Comparison of ENCODE assay signal across 21 cellular contexts in the genomic region with DNA sequence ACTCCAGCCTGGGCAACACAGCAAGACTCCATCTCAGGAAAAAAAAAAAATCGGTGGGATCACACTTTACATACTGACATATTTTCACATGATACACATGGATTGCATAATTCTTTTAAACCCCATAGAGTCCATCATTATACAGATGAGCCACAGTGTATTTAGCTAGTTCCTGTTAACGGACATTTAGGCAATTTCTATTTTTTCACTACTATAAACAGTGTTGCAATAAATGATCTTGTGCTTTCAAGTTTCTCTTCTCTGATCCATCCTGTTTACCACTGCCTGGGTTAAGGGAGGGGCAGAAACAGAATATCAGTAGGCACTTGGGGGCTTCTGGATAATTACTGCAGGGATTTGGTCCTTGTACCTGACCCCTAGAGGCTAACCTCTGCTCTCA. TPM values are rescaled to one million over a fixed set of nuclear protein-coding genes. Genes with fewer than 3 reads are reported as not detected.
DNase-seq lines count a peak whose midpoint lies in the region; ATAC-seq and TF ChIP-seq lines count a peak whose summit lies in the region.
"Had no signal": no experiment of that assay in that cellular context is flagged by ENCODE, and none has a peak within 500 bp of the region (broad histone marks: within the 10 kb centered on the region; RNA-seq: fewer than 3 reads in every experiment).

No MANE protein-coding gene starts in this region.

- H3K4me2 ChIP-seq in BLaER1 treated with 17β-estradiol and CSF1 and Interleukin-3, amounts not matched to agents 10 nM and 100 nM: peak overlapping the region; percentile 69 to 96 (median 86)
- no peak overlapping the region for H3K4me2 ChIP-seq in neural cell (ENCODE audit: low read length)

- H2AFZ ChIP-seq in neural cell (ENCODE audit: low read depth, low read length): no peak overlapping the region

- peak overlapping the region; percentile 73 to 89 (median 85) for H3K27ac ChIP-seq in BLaER1 treated with 17β-estradiol and CSF1 and Interleukin-3, amounts not matched to agents 10 nM and 100 nM
- H3K27ac ChIP-seq in cingulate gyrus (ENCODE audit: low read depth, low read length) (peak overlapping the region; percentile 15), neural cell (ENCODE audit: low read length) (peak overlapping the region; percentile 19)
- H3K27ac ChIP-seq: ascending aorta, prostate gland, RWPE1, suprapubic skin had no signal

- no peaks in the 10 kb centered on the region for H4K20me1 ChIP-seq in BLaER1 treated with 17β-estradiol and CSF1 and Interleukin-3, amounts not matched to agents 10 nM and 100 nM
- H4K20me1 ChIP-seq in neural cell (ENCODE audit: insufficient read depth): no peaks in the 10 kb centered on the region

- no peak for TF ChIP-seq RAD21 in neural cell (conservative IDR thresholded peaks at IDR 0.05)

- peaks cover 66 to 82% (median 73%) of the 10 kb centered on the region in 10 experiments for H3K4me1 ChIP-seq in BLaER1 treated with 17β-estradiol and CSF1 and Interleukin-3, amounts not matched to agents 10 nM and 100 nM
- H3K4me1 ChIP-seq: ascending aorta, prostate gland had no signal

- H3K79me2 ChIP-seq in neural cell (replicated peaks; ENCODE audit: insufficient read depth, low read length): no peaks in the 10 kb centered on the region

- TF ChIP-seq EP300 in neural cell (conservative IDR thresholded peaks at IDR 0.05; ENCODE audit: poor library complexity, severe bottlenecking): no peak

- DNase-seq in NOMO-1 (lab: John Stamatoyannopoulos, UW; ENCODE audit: unreplicated experiment in 2 of 2): peak; percentile 68 to 98
- DNase-seq in NCI-H1930 (lab: John Stamatoyannopoulos, UW): no peak
- DNase-seq: activated CD8-positive, alpha-beta T cell treated with anti-CD3 and anti-CD28 coated beads for 36 hours; activated naive CD4-positive, alpha-beta T cell treated with anti-CD3 and anti-CD28 coated beads, Interleukin-2, amount 10 ng/mL, durations not matched to agents 7 days and 5 days; activated T-cell treated with anti-CD3 and anti-CD28 coated beads, Interleukin-2, amount 50 U/mL, for 4 hours; heart right ventricle; HFFc6; immature natural killer cell; naive thymus-derived CD8-positive, alpha-beta T cell; NCI-H1694 treated with DMSO at 0.1 percent for 48 hours; T-cell had no signal

- no peaks in the 10 kb centered on the region for H3K27me3 ChIP-seq in BLaER1 treated with 17β-estradiol and CSF1 and Interleukin-3, amounts not matched to agents 10 nM and 100 nM
- H3K27me3 ChIP-seq in neural cell (ENCODE audit: insufficient read depth, low read depth, low read length): no peaks in the 10 kb centered on the region
- H3K27me3 ChIP-seq: ascending aorta, suprapubic skin had no signal

- no peak for ATAC-seq in GM19023 (IDR thresholded peaks at IDR 0.05; ENCODE audit: unreplicated experiment)
- no peak for ATAC-seq in HG03108 (IDR thresholded peaks at IDR 0.05; ENCODE audit: unreplicated experiment)
- ATAC-seq in GM18519 (IDR thresholded peaks at IDR 0.05; ENCODE audit: low FRiP score, unreplicated experiment): no peak
- ATAC-seq: activated CD8-positive, alpha-beta T cell treated with anti-CD3 and anti-CD28 coated beads for 36 hours; activated T-cell treated with anti-CD3 and anti-CD28 coated beads, Interleukin-2, amount 50 U/mL, for 4 hours; naive thymus-derived CD8-positive, alpha-beta T cell; T-cell had no signal

- H3F3A ChIP-seq in neural cell (ENCODE audit: insufficient read depth, low read length, poor library complexity, severe bottlenecking): no peaks in the 10 kb centered on the region

- H3K9me2 ChIP-seq in neural cell (ENCODE audit: insufficient read depth, low read length): no peaks in the 10 kb centered on the region

- peak overlapping the region in 8 of 10 experiments; percentile 38 to 62 (median 46); a peak in 14 of 20 replicates for H3K4me3 ChIP-seq in BLaER1 treated with 17β-estradiol and CSF1 and Interleukin-3, amounts not matched to agents 10 nM and 100 nM
- H3K4me3 ChIP-seq in neural cell (ENCODE audit: low read length): no peak overlapping the region
- H3K4me3 ChIP-seq: ascending aorta, heart right ventricle, prostate gland, suprapubic skin had no signal

- 0 out of 22 replicates have a peak, but pooled peaks cover 0 to 3% (median 0%) of the 10 kb centered on the region in 11 experiments for H3K9me3 ChIP-seq in BLaER1 treated with 17β-estradiol and CSF1 and Interleukin-3, amounts not matched to agents 10 nM and 100 nM (replicated peaks in 1 of 11)
- no peaks in the 10 kb centered on the region for H3K9me3 ChIP-seq in neural cell (ENCODE audit: low read length)
- H3K9me3 ChIP-seq: ascending aorta, heart right ventricle, prostate gland, suprapubic skin had no signal

- H3K9ac ChIP-seq in BLaER1 treated with 17β-estradiol and CSF1 and Interleukin-3, amounts not matched to agents 10 nM and 100 nM: peak overlapping the region; percentile 33 to 77 (median 68)
- H3K9ac ChIP-seq in neural cell (ENCODE audit: low read length): no peak overlapping the region

- H3K36me3 ChIP-seq in BLaER1 treated with 17β-estradiol and CSF1 and Interleukin-3, amounts not matched to agents 10 nM and 100 nM: no peaks in the 10 kb centered on the region
- H3K36me3 ChIP-seq in neural cell (ENCODE audit: insufficient read depth, low read length): no peaks in the 10 kb centered on the region
- H3K36me3 ChIP-seq: ascending aorta, heart right ventricle, prostate gland, suprapubic skin had no signal

- no peak for TF ChIP-seq CTCF in neural cell (IDR thresholded peaks at IDR 0.05; ENCODE audit: poor library complexity, severe bottlenecking)

TF ChIP-seq in neural cell, 6 proteins besides CTCF, POLR2A, EP300 and RAD21:
- TF ChIP-seq SMC3 (conservative IDR thresholded peaks at IDR 0.05; ENCODE audit: poor library complexity): no peak
- TF ChIP-seq POLR2AphosphoS5 (IDR thresholded peaks at IDR 0.05): no peak
- TF ChIP-seq TAF1 (IDR thresholded peaks at IDR 0.05; ENCODE audit: low read depth): no peak
- TF ChIP-seq, protein P1, sequence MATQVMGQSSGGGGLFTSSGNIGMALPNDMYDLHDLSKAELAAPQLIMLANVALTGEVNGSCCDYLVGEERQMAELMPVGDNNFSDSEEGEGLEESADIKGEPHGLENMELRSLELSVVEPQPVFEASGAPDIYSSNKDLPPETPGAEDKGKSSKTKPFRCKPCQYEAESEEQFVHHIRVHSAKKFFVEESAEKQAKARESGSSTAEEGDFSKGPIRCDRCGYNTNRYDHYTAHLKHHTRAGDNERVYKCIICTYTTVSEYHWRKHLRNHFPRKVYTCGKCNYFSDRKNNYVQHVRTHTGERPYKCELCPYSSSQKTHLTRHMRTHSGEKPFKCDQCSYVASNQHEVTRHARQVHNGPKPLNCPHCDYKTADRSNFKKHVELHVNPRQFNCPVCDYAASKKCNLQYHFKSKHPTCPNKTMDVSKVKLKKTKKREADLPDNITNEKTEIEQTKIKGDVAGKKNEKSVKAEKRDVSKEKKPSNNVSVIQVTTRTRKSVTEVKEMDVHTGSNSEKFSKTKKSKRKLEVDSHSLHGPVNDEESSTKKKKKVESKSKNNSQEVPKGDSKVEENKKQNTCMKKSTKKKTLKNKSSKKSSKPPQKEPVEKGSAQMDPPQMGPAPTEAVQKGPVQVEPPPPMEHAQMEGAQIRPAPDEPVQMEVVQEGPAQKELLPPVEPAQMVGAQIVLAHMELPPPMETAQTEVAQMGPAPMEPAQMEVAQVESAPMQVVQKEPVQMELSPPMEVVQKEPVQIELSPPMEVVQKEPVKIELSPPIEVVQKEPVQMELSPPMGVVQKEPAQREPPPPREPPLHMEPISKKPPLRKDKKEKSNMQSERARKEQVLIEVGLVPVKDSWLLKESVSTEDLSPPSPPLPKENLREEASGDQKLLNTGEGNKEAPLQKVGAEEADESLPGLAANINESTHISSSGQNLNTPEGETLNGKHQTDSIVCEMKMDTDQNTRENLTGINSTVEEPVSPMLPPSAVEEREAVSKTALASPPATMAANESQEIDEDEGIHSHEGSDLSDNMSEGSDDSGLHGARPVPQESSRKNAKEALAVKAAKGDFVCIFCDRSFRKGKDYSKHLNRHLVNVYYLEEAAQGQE (IDR thresholded peaks at IDR 0.05; ENCODE audit: borderline replicate concordance): no peak
- TF ChIP-seq MXI1 (conservative IDR thresholded peaks at IDR 0.05; ENCODE audit: poor library complexity, severe bottlenecking): no peak
- no peak for TF ChIP-seq EZH2 (IDR thresholded peaks at IDR 0.05; ENCODE audit: borderline replicate concordance, insufficient read depth, low read length, poor library complexity, severe bottlenecking)

RNA-seq across cellular contexts. Expression of a gene that starts 43.4 kb away (rescaled TPM):
- polyA plus RNA-seq in neural cell: 12.0 and 15.1 TPM in 2 replicates
- 38.2 and 38.7 TPM in 2 replicates for polyA minus RNA-seq in neural cell

RNA-seq across cellular contexts. Expression of a gene that starts 48.0 kb away (rescaled TPM):
- 20.4 and 20.8 TPM in 2 replicates for polyA plus RNA-seq in neural cell
- 21.4 and 27.1 TPM in 2 replicates for polyA minus RNA-seq in neural cell

RNA-seq across cellular contexts. Expression of a gene that starts 48.1 kb away (rescaled TPM):
- 592 and 697 TPM in 2 replicates for polyA plus RNA-seq in neural cell
- 85.2 and 106 TPM in 2 replicates for polyA minus RNA-seq in neural cell

Comparison
In these comparisons a context has a peak if more than half of its experiments do, and no peak if none do; other contexts are left out.
1. H3K27ac ChIP-seq: peak in every context shown above with its lines; median percentile 85 in BLaER1 treated with 17β-estradiol and CSF1 and Interleukin-3, amounts not matched to agents 10 nM and 100 nM; 19 in neural cell; 15 in cingulate gyrus.
2. DNase-seq: peak in NOMO-1 (2 of 2); none in NCI-H1930 (0 of 2).